19 cellular contexts compared by ENCODE assay signal in the genomic region with DNA sequence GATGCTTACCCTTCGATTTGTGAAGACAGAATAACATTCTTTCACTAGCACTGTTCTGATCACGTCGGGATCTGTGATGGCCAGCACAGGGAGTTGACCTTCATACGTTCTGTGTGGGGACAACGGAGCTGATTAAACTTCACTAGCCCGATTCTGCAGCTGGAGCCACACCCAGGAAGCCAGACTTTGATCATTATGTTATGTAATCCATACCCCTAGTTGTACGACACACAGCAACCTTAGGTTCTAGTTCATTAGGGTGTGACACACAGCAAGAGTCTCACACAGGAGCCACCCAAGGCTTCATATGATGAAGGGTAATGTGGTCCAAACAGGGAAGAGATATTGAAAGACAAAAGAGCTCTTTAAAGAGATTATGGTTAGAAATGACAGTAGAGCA. TPM values are rescaled to one million over a fixed set of nuclear protein-coding genes. Genes with fewer than 3 reads are reported as not detected.
DNase-seq lines count a peak whose midpoint lies in the region; ATAC-seq and TF ChIP-seq lines count a peak whose summit lies in the region.
"Had no signal": no experiment of that assay in that cellular context is flagged by ENCODE, and none has a peak within 500 bp of the region (broad histone marks: within the 10 kb centered on the region; RNA-seq: fewer than 3 reads in every experiment).

No MANE protein-coding gene starts in this region.

- peaks cover 7 to 46% (median 28%) of the 10 kb centered on the region in 7 donors for H3K4me1 Mint-ChIP-seq in naive thymus-derived CD4-positive, alpha-beta T cell
- peaks cover 6% of the 10 kb centered on the region for H3K4me1 Mint-ChIP-seq in activated CD8-positive, alpha-beta memory T cell treated with anti-CD3 and anti-CD28 coated beads, Interleukin-2, amount 10 ng/mL, durations not matched to agents 7 days and 5 days

- ATAC-seq in left colon, result peak; percentile 80
- no peak for ATAC-seq in naive thymus-derived CD4-positive, alpha-beta T cell
- no peak for ATAC-seq in HG02759 (IDR thresholded peaks at IDR 0.05; ENCODE audit: unreplicated experiment)
- ATAC-seq in activated CD8-positive, alpha-beta memory T cell treated with anti-CD3 and anti-CD28 coated beads, Interleukin-2, amount 10 ng/mL, durations not matched to agents 7 days and 5 days, result no peak

- H3K36me3 ChIP-seq in naive thymus-derived CD4-positive, alpha-beta T cell (ENCODE audit: control insufficient read depth in 2 of 3, insufficient read depth in 3 of 3, low read length in 3 of 3), result no peaks in the 10 kb centered on the region
- H3K36me3 ChIP-seq: BE2C had no signal

- peaks cover 0 to 12% (median 4%) of the 10 kb centered on the region in 5 donors for H3K36me3 Mint-ChIP-seq in naive thymus-derived CD4-positive, alpha-beta T cell
- peaks cover 3% of the 10 kb centered on the region for H3K36me3 Mint-ChIP-seq in activated CD8-positive, alpha-beta memory T cell treated with anti-CD3 and anti-CD28 coated beads, Interleukin-2, amount 10 ng/mL, durations not matched to agents 7 days and 5 days

- no peaks in the 10 kb centered on the region for H3K27me3 ChIP-seq in naive thymus-derived CD4-positive, alpha-beta T cell (ENCODE audit: control insufficient read depth in 2 of 2, insufficient read depth in 2 of 2, low read length in 2 of 2)
- H3K27me3 ChIP-seq: BE2C had no signal

- no peak overlapping the region for H3K4me3 ChIP-seq in naive thymus-derived CD4-positive, alpha-beta T cell (ENCODE audit: low read length)

- no peak overlapping the region for H3K27ac ChIP-seq in naive thymus-derived CD4-positive, alpha-beta T cell (ENCODE audit: low read depth, low read length)

- no peaks in the 10 kb centered on the region for H3K27me3 Mint-ChIP-seq in naive thymus-derived CD4-positive, alpha-beta T cell
- no peaks in the 10 kb centered on the region for H3K27me3 Mint-ChIP-seq in activated CD8-positive, alpha-beta memory T cell treated with anti-CD3 and anti-CD28 coated beads, Interleukin-2, amount 10 ng/mL, durations not matched to agents 7 days and 5 days
- H3K27me3 Mint-ChIP-seq: CD4-positive, CD25-positive, alpha-beta regulatory T cell; IgD-negative memory B cell had no signal

- no peaks in the 10 kb centered on the region for H3K9me3 Mint-ChIP-seq in naive thymus-derived CD4-positive, alpha-beta T cell
- no peaks in the 10 kb centered on the region for H3K9me3 Mint-ChIP-seq in activated CD8-positive, alpha-beta memory T cell treated with anti-CD3 and anti-CD28 coated beads, Interleukin-2, amount 10 ng/mL, durations not matched to agents 7 days and 5 days (ENCODE audit: low read depth)
- H3K9me3 Mint-ChIP-seq: CD4-positive, CD25-positive, alpha-beta regulatory T cell; H9; IgD-negative memory B cell had no signal

- peak; percentile 45 for DNase-seq in HuH-7 (ENCODE audit: low spot score)
- DNase-seq in MV-4-11 (lab: John Stamatoyannopoulos, UW), result peak; percentile 4
- DNase-seq in left colon, result no peak
- DNase-seq in naive thymus-derived CD4-positive, alpha-beta T cell, result no peak
- DNase-seq in HEK293T (ENCODE audit: extremely low spot score), result no peak
- DNase-seq in activated CD8-positive, alpha-beta memory T cell treated with anti-CD3 and anti-CD28 coated beads, Interleukin-2, amount 10 ng/mL, durations not matched to agents 7 days and 5 days, result no peak
- no peak for DNase-seq in medulla oblongata (ENCODE audit: extremely low spot score)
- DNase-seq: ACHN; BE2C; C1 segment of cervical spinal cord; Caco-2; CD4-positive, CD25-positive, alpha-beta regulatory T cell; DMS79; GF-D8; H9; KG1 had no signal

- H3K9me3 ChIP-seq in naive thymus-derived CD4-positive, alpha-beta T cell (ENCODE audit: control insufficient read depth in 2 of 3, low read length in 3 of 3), result no peaks in the 10 kb centered on the region
- H3K9me3 ChIP-seq: BE2C, Caco-2 had no signal

- intact Hi-C loops in left colon (cut with DNase I, micrococcal nuclease), result no loop called here
- intact Hi-C loops in naive thymus-derived CD4-positive, alpha-beta T cell (cut with micrococcal nuclease), result no loop called here

- CTCF ChIA-PET in naive thymus-derived CD4-positive, alpha-beta T cell (lab: Charles Lee), result no interaction called here
- CTCF ChIA-PET in HEK293T (lab: Yijun Ruan, JAX), result no interaction called here
- CTCF ChIA-PET in activated CD8-positive, alpha-beta memory T cell treated with anti-CD3 and anti-CD28 coated beads, Interleukin-2, amount 10 ng/mL, durations not matched to agents 7 days and 5 days (lab: Charles Lee), result no interaction called here

- POLR2A ChIA-PET in naive thymus-derived CD4-positive, alpha-beta T cell (lab: Charles Lee), result interaction anchor here (1.0 kb wide), 1 partner anchor 35 kb away, joined by 4 read pairs; no protein-coding TSS in a partner anchor
- POLR2A ChIA-PET in HEK293T (lab: Yijun Ruan, JAX), result no interaction called here

- peak overlapping the region in 6 of 9 donors; percentile 24 to 53 (median 38) for H3K27ac Mint-ChIP-seq in naive thymus-derived CD4-positive, alpha-beta T cell
- H3K27ac Mint-ChIP-seq in activated CD8-positive, alpha-beta memory T cell treated with anti-CD3 and anti-CD28 coated beads, Interleukin-2, amount 10 ng/mL, durations not matched to agents 7 days and 5 days, result no peak overlapping the region
- H3K27ac Mint-ChIP-seq: H9, IgD-negative memory B cell had no signal

- peaks cover 0 to 8% of the 10 kb centered on the region in 2 donors for H3K4me1 ChIP-seq in naive thymus-derived CD4-positive, alpha-beta T cell (ENCODE audit: control insufficient read depth in 2 of 2, insufficient read depth in 2 of 2, low read length in 2 of 2)
- H3K4me1 ChIP-seq: BE2C had no signal

- H3K4me3 Mint-ChIP-seq in naive thymus-derived CD4-positive, alpha-beta T cell, result no peak overlapping the region
- H3K4me3 Mint-ChIP-seq in activated CD8-positive, alpha-beta memory T cell treated with anti-CD3 and anti-CD28 coated beads, Interleukin-2, amount 10 ng/mL, durations not matched to agents 7 days and 5 days, result no peak overlapping the region
- H3K4me3 Mint-ChIP-seq: CD4-positive, CD25-positive, alpha-beta regulatory T cell; H9; IgD-negative memory B cell had no signal

TF ChIP-seq in HEK293T, 16 proteins besides CTCF, POLR2A, EP300 and RAD21:
- TF ChIP-seq FOXM1 (IDR thresholded peaks at IDR 0.05; ENCODE audit: borderline replicate concordance) (no peak), BHLHE40 (IDR thresholded peaks at IDR 0.05; ENCODE audit: borderline replicate concordance) (no peak), SP1 (IDR thresholded peaks at IDR 0.05) (no peak), FOXA1 (IDR thresholded peaks at IDR 0.05) (no peak), NFRKB (IDR thresholded peaks at IDR 0.05) (no peak), L3MBTL2 (conservative IDR thresholded peaks at IDR 0.05) (no peak), HDGF (IDR thresholded peaks at IDR 0.05; ENCODE audit: borderline replicate concordance) (no peak), LEF1 (IDR thresholded peaks at IDR 0.05; ENCODE audit: borderline replicate concordance) (no peak), FOXK2 (IDR thresholded peaks at IDR 0.05) (no peak), ZNF384 (IDR thresholded peaks at IDR 0.05) (no peak), ARNT (IDR thresholded peaks at IDR 0.05) (no peak), SUZ12 (IDR thresholded peaks at IDR 0.05) (no peak), ELF4 (IDR thresholded peaks at IDR 0.05) (no peak), CTBP1 (IDR thresholded peaks at IDR 0.05; ENCODE audit: borderline replicate concordance) (no peak), TARDBP (IDR thresholded peaks at IDR 0.05) (no peak)
- TF ChIP-seq, protein P1, sequence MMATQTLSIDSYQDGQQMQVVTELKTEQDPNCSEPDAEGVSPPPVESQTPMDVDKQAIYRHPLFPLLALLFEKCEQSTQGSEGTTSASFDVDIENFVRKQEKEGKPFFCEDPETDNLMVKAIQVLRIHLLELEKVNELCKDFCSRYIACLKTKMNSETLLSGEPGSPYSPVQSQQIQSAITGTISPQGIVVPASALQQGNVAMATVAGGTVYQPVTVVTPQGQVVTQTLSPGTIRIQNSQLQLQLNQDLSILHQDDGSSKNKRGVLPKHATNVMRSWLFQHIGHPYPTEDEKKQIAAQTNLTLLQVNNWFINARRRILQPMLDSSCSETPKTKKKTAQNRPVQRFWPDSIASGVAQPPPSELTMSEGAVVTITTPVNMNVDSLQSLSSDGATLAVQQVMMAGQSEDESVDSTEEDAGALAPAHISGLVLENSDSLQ (IDR thresholded peaks at IDR 0.05), result no peak

RNA-seq across cellular contexts. Expression of a gene that starts 7.2 kb away (rescaled TPM):
- total RNA-seq in left colon, result 100 to 1,000 TPM; 112 to 144 TPM
- total RNA-seq in naive thymus-derived CD4-positive, alpha-beta T cell, result under 1 TPM in 1 of 5 experiments, not detected in 4; 0.27 TPM
- polyA plus RNA-seq in naive thymus-derived CD4-positive, alpha-beta T cell, result under 1 TPM; 0.69 to 0.87 TPM
- total RNA-seq in activated CD8-positive, alpha-beta memory T cell treated with anti-CD3 and anti-CD28 coated beads, Interleukin-2, amount 10 ng/mL, durations not matched to agents 7 days and 5 days, result not detected
- total RNA-seq: CD4-positive, CD25-positive, alpha-beta regulatory T cell; H1; H9 had no signal

RNA-seq across cellular contexts. Expression of a gene that starts 55.8 kb away (rescaled TPM):
- 10 to 100 TPM; 10.8 to 16.0 TPM for total RNA-seq in left colon
- 10 to 100 TPM; 33.9 to 51.6 (median 43.8) TPM for total RNA-seq in naive thymus-derived CD4-positive, alpha-beta T cell
- 10 to 100 TPM; 15.5 to 20.6 TPM for polyA plus RNA-seq in naive thymus-derived CD4-positive, alpha-beta T cell
- total RNA-seq in activated CD8-positive, alpha-beta memory T cell treated with anti-CD3 and anti-CD28 coated beads, Interleukin-2, amount 10 ng/mL, durations not matched to agents 7 days and 5 days, result 10 to 100 TPM; 26.8 to 31.7 TPM

Comparison
In these comparisons a context has a peak if more than half of its experiments do, and no peak if none do; other contexts are left out.
1. DNase-seq: peak in HuH-7 (single experiment) and MV-4-11 (single experiment); none in left colon (0 of 2), naive thymus-derived CD4-positive, alpha-beta T cell (0 of 9), HEK293T (single experiment), activated CD8-positive, alpha-beta memory T cell treated with anti-CD3 and anti-CD28 coated beads, Interleukin-2, amount 10 ng/mL, durations not matched to agents 7 days and 5 days (single experiment) and medulla oblongata (single experiment).
2. RNA of a gene that starts 7.2 kb away (total RNA-seq): 112 to 144 TPM in left colon; 0.27 TPM in naive thymus-derived CD4-positive, alpha-beta T cell and not detected in activated CD8-positive, alpha-beta memory T cell treated with anti-CD3 and anti-CD28 coated beads, Interleukin-2, amount 10 ng/mL, durations not matched to agents 7 days and 5 days; every median in the first group is over 10 times any median in the second.